In the genomic region with DNA sequence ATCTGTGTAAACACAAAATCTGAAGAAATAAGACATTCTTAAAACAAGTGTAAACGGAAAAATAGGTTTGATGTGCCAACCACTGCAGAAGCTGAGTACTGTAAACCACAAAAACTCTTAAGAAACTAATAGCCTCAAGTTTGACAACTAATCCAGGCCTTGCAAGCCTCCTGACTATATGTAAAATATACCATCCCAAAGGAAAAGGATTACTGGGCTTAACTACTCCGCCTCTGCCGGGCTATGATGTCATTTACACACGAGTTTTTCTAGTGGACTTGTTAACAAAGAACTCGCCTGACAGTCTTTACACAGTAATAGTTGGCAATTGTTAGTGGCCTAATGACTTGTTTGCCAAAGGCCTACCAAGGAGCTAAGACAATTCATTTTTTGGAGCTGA, we compare ENCODE assay signal across 8 cellular contexts. TPM values are rescaled to one million over a fixed set of nuclear protein-coding genes. Genes with fewer than 3 reads are reported as not detected.
DNase-seq lines count a peak whose midpoint lies in the region; ATAC-seq and TF ChIP-seq lines count a peak whose summit lies in the region.

No MANE protein-coding gene starts in this region.

- TF ChIP-seq CTCF in cardiac muscle cell (IDR thresholded peaks at IDR 0.05; ENCODE audit: low read depth, low read length) (no peak), Panc1 (IDR thresholded peaks at IDR 0.05) (no peak), neural crest cell (conservative IDR thresholded peaks at IDR 0.05) (no peak)

- ATAC-seq in Panc1 (no peak), HG03139 (IDR thresholded peaks at IDR 0.05; ENCODE audit: unreplicated experiment) (no peak)

- peak overlapping the region; percentile 99 for H3K27ac ChIP-seq in cardiac muscle cell
- peak overlapping the region; percentile 23; the same call in 1 of the 2 replicates for H3K27ac ChIP-seq in Panc1 (ENCODE audit: low read length)
- peak overlapping the region; percentile 87 for H3K27ac ChIP-seq in epithelial cell of prostate

- H3K9me3 ChIP-seq in cardiac muscle cell (ENCODE audit: low read depth) (no peaks in the 10 kb centered on the region), Panc1 (ENCODE audit: control insufficient read depth, insufficient read depth, low read depth, low read length) (no peaks in the 10 kb centered on the region)

- H3K9me3 Mint-ChIP-seq in neural crest cell = no peaks in the 10 kb centered on the region

- peak in 1 of 2 donors; percentile 72 for DNase-seq in cardiac muscle cell (ENCODE audit: low read depth in 1 of 2, low spot score in 1 of 2)
- no peak for DNase-seq in cardiac septum (ENCODE audit: low spot score)
- DNase-seq in Panc1 (ENCODE audit: low read depth, low spot score) = no peak
- DNase-seq in epithelial cell of prostate (ENCODE audit: low read depth, low spot score) = no peak
- no peak for DNase-seq in neural crest cell (ENCODE audit: low read depth, low spot score)
- no peak for DNase-seq in stimulated activated naive CD4-positive, alpha-beta T cell treated with Interleukin-2 at 50 U/mL for 16 hours (lab: John Stamatoyannopoulos, UW)
- DNase-seq in NCI-H2227 (lab: John Stamatoyannopoulos, UW; ENCODE audit: unreplicated experiment) = no peak

- no TSS peak for BruUV-seq in Panc1 (replicated peaks; lab: Mats Ljungman, UMichigan)

- H3K4me3 Mint-ChIP-seq in neural crest cell = peak overlapping the region; percentile 99

- peak overlapping the region; percentile 99 for H3K27ac Mint-ChIP-seq in neural crest cell (ENCODE audit: unreplicated experiment)

- CTCF ChIA-PET in Panc1 (lab: Charles Lee) = no interaction called here

- POLR2A ChIA-PET in Panc1 (lab: Charles Lee) = no interaction called here

- H3K36me3 ChIP-seq in cardiac muscle cell (no peaks in the 10 kb centered on the region), Panc1 (ENCODE audit: control insufficient read depth, insufficient read depth, low read length) (peaks cover 7% of the 10 kb centered on the region)

- H3K27me3 ChIP-seq in cardiac muscle cell = no peaks in the 10 kb centered on the region
- H3K27me3 ChIP-seq in Panc1 (ENCODE audit: control insufficient read depth, insufficient read depth, low read length) = no peaks in the 10 kb centered on the region

- H3K4me1 ChIP-seq in cardiac muscle cell (ENCODE audit: low read depth) (peaks cover 36% of the 10 kb centered on the region), Panc1 (ENCODE audit: control insufficient read depth, insufficient read depth, low read length) (peaks cover 36% of the 10 kb centered on the region)

- peaks cover 67% of the 10 kb centered on the region for H3K4me1 Mint-ChIP-seq in neural crest cell

- intact Hi-C loops in cardiac septum (cut with DNase I) = loop anchor here (10.0 kb wide), 1 partner anchor 321 kb away; no protein-coding TSS in a partner anchor
- intact Hi-C loops in Panc1 (cut with micrococcal nuclease; ENCODE audit: unreplicated experiment) = loop anchor here (10.0 kb wide), 1 partner anchor 151 kb away; no protein-coding TSS in a partner anchor

- in situ Hi-C loops in Panc1 (cut with HindIII; ENCODE audit: low pct_unique_long_range_greater_than_20kb, low sequenced_read_pairs) = no loop called here

- H3K4me3 ChIP-seq in cardiac muscle cell (peak overlapping the region; percentile 91), Panc1 (ENCODE audit: low read depth in 2 of 2, low read length in 2 of 2) (peak overlapping the region; percentile 83 to 87)

- peaks cover 2% of the 10 kb centered on the region for H3K36me3 Mint-ChIP-seq in neural crest cell (ENCODE audit: low read depth)

- no peaks in the 10 kb centered on the region for H3K27me3 Mint-ChIP-seq in neural crest cell (ENCODE audit: low read depth)

RNA-seq across cellular contexts. Expression of gene KIF5B, which starts 2.1 kb away (rescaled TPM):
- total RNA-seq in cardiac muscle cell (61.0 and 90.3 TPM in 2 replicates), cardiac septum (181 TPM), Panc1 (2021; ENCODE audit: unreplicated experiment) (89.9 TPM), neural crest cell (94.9 and 95.4 TPM in 2 replicates)
- 49.4 and 65.8 TPM in 2 replicates for polyA plus RNA-seq in cardiac muscle cell
- 43.4 TPM for polyA plus RNA-seq in Panc1 (2012; ENCODE audit: insufficient read length)

Comparison
In these comparisons a context has a peak if more than half of its experiments do, and no peak if none do; other contexts are left out.
1. H3K27ac ChIP-seq: peak in every context shown above with its lines; median percentile 99 in cardiac muscle cell; 87 in epithelial cell of prostate; 23 in Panc1.